11 cellular contexts compared by ENCODE assay signal in genomic region chr9:97986466-97986865, GRCh38. TPM values are rescaled to one million over a fixed set of nuclear protein-coding genes. Genes with fewer than 3 reads are reported as not detected.
A peak's percentile ranks its signal among the peaks of the same experiment; 100 is the strongest.
DNase-seq lines count a peak whose midpoint lies in the region; ATAC-seq and TF ChIP-seq lines count a peak whose summit lies in the region.
"Had no signal": no experiment of that assay in that cellular context is flagged by ENCODE, and none has a peak within 500 bp of the region (broad histone marks: within the 10 kb centered on the region; RNA-seq: fewer than 3 reads in every experiment).

No MANE protein-coding gene starts in this region.

- H3K4me3 Mint-ChIP-seq in CD4-positive, CD25-positive, alpha-beta regulatory T cell: peak overlapping the region; percentile 89 to 95 (median 92)
- H3K4me3 Mint-ChIP-seq in mesothelial cell of epicardium: no peak overlapping the region

- no peaks in the 10 kb centered on the region for H3K36me3 ChIP-seq in CD4-positive, CD25-positive, alpha-beta regulatory T cell (ENCODE audit: control insufficient read depth, insufficient read depth, low read length)
- no peaks in the 10 kb centered on the region for H3K36me3 ChIP-seq in HEK293 (ENCODE audit: control insufficient read depth in 2 of 2, insufficient read depth in 1 of 2, low read length in 2 of 2)
- peaks cover 17% of the 10 kb centered on the region for H3K36me3 ChIP-seq in WERI-Rb-1

- H3K27ac Mint-ChIP-seq in CD4-positive, CD25-positive, alpha-beta regulatory T cell: peak overlapping the region; percentile 73 to 96 (median 92)
- H3K27ac Mint-ChIP-seq in mesothelial cell of epicardium: peak overlapping the region; percentile 33

- no peaks in the 10 kb centered on the region for H3K9me3 Mint-ChIP-seq in CD4-positive, CD25-positive, alpha-beta regulatory T cell
- H3K9me3 Mint-ChIP-seq in mesothelial cell of epicardium: no peaks in the 10 kb centered on the region

- no peak for TF ChIP-seq CTCF in HEK293 (tag by site-specific recombination; IDR thresholded peaks at IDR 0.05)
- no peak for TF ChIP-seq CTCF in WERI-Rb-1 (IDR thresholded peaks at IDR 0.05; ENCODE audit: low read depth, low read length)
- TF ChIP-seq CTCF in mesothelial cell of epicardium (IDR thresholded peaks at IDR 0.05; ENCODE audit: unreplicated experiment): no peak

- peak in 1 of 3 donors; percentile 58 for DNase-seq in CD4-positive, CD25-positive, alpha-beta regulatory T cell
- no peak for DNase-seq in WERI-Rb-1
- DNase-seq in mesothelial cell of epicardium (ENCODE audit: low spot score in 2 of 2, unreplicated experiment in 2 of 2): no peak
- DNase-seq in NCI-H2196 (lab: John Stamatoyannopoulos, UW; ENCODE audit: unreplicated experiment): no peak
- no peak for DNase-seq in NCI-H748 treated with DMSO at 0.1 percent for 48 hours (lab: John Stamatoyannopoulos, UW)
- no peak for DNase-seq in COLO829 (ENCODE audit: low spot score)
- DNase-seq in posterior cingulate gyrus: no peak
- DNase-seq: activated CD8-positive, alpha-beta memory T cell treated with anti-CD3 and anti-CD28 coated beads, Interleukin-2, amount 50 U/mL, for 48 hours; MG63 had no signal

- ATAC-seq in CD4-positive, CD25-positive, alpha-beta regulatory T cell (ENCODE audit: low read depth in 2 of 2): no peak
- ATAC-seq: Right ventricle myocardium inferior had no signal

- POLR2A ChIA-PET in HEK293 (lab: Yijun Ruan, JAX): no interaction called here

- no peaks in the 10 kb centered on the region for H3K9me3 ChIP-seq in CD4-positive, CD25-positive, alpha-beta regulatory T cell (ENCODE audit: control insufficient read depth in 2 of 2, low read length in 2 of 2)
- H3K9me3 ChIP-seq in HEK293 (ENCODE audit: control insufficient read depth, insufficient read depth, low read depth, low read length) (no peaks in the 10 kb centered on the region), WERI-Rb-1 (ENCODE audit: severe bottlenecking) (peaks cover 5% of the 10 kb centered on the region)
- H3K9me3 ChIP-seq: MG63 had no signal

- H3K27me3 Mint-ChIP-seq in CD4-positive, CD25-positive, alpha-beta regulatory T cell: peaks cover 4% of the 10 kb centered on the region
- no peaks in the 10 kb centered on the region for H3K27me3 Mint-ChIP-seq in mesothelial cell of epicardium (ENCODE audit: low read depth)

- H3K27me3 ChIP-seq in CD4-positive, CD25-positive, alpha-beta regulatory T cell (ENCODE audit: control insufficient read depth, insufficient read depth, low read length): no peaks in the 10 kb centered on the region
- no peaks in the 10 kb centered on the region for H3K27me3 ChIP-seq in WERI-Rb-1 (ENCODE audit: insufficient read depth, low read depth, severe bottlenecking)
- H3K27me3 ChIP-seq: MG63 had no signal

- H3K4me3 ChIP-seq in CD4-positive, CD25-positive, alpha-beta regulatory T cell (ENCODE audit: low read depth, low read length): peak overlapping the region; percentile 64
- H3K4me3 ChIP-seq in HEK293 (ENCODE audit: low read depth, low read length) (no peak overlapping the region), WERI-Rb-1 (ENCODE audit: low read depth, low read length) (no peak overlapping the region; the same call in 1 of the 2 replicates)

- H3K36me3 Mint-ChIP-seq in CD4-positive, CD25-positive, alpha-beta regulatory T cell: no peaks in the 10 kb centered on the region
- H3K36me3 Mint-ChIP-seq in mesothelial cell of epicardium: no peaks in the 10 kb centered on the region

- CTCF ChIA-PET in HEK293 (lab: Yijun Ruan, JAX): interaction anchor here (0.5 to 1.9 kb wide), 3 partner anchors 18 to 63 kb away, joined by 3 to 9 read pairs (median 3); no protein-coding TSS in a partner anchor

- H3K27ac ChIP-seq in CD4-positive, CD25-positive, alpha-beta regulatory T cell (ENCODE audit: insufficient read depth, low read length, poor library complexity, severe bottlenecking): no peak overlapping the region
- H3K27ac ChIP-seq in HEK293 (ENCODE audit: extremely low read depth, low read depth, low read length): peak overlapping the region; percentile 100; the same call in 1 of the 2 replicates
- peak overlapping the region; percentile 100 for H3K27ac ChIP-seq in WERI-Rb-1

- intact Hi-C loops in posterior cingulate gyrus (cut with DNase I): loop anchor here (10.0 kb wide), 1 partner anchor 352 kb away; the partner anchor contains the start of genes NCBP1 and TSTD2

- peaks cover 70% of the 10 kb centered on the region for H3K4me1 ChIP-seq in CD4-positive, CD25-positive, alpha-beta regulatory T cell (ENCODE audit: control insufficient read depth, insufficient read depth, low read length, poor library complexity, severe bottlenecking)
- H3K4me1 ChIP-seq in HEK293 (ENCODE audit: control insufficient read depth, insufficient read depth, low read length): peaks cover 11% of the 10 kb centered on the region

- H3K4me1 Mint-ChIP-seq in CD4-positive, CD25-positive, alpha-beta regulatory T cell: peaks cover 50 to 74% (median 61%) of the 10 kb centered on the region in 4 donors
- peaks cover 44% of the 10 kb centered on the region for H3K4me1 Mint-ChIP-seq in mesothelial cell of epicardium

TF ChIP-seq in HEK293, 187 proteins besides CTCF, POLR2A, EP300 and RAD21:
- TF ChIP-seq PRDM1 (tag by site-specific recombination; IDR thresholded peaks at IDR 0.05) (peak; percentile 77), ZBTB1 (tag by site-specific recombination; IDR thresholded peaks at IDR 0.05) (no peak), ZFHX2 (tag by site-specific recombination; conservative IDR thresholded peaks at IDR 0.05) (0 out of 2 replicates have a peak, but pooled peaks have one; percentile 2), ZNF600 (tag by site-specific recombination; IDR thresholded peaks at IDR 0.05) (peak; percentile 32; the same call in 1 of the 2 replicates)

RNA-seq across cellular contexts. Expression of gene ANP32B, which starts 3.3 kb away (rescaled TPM):
- 188 TPM for total RNA-seq in CD4-positive, CD25-positive, alpha-beta regulatory T cell
- polyA plus RNA-seq in CD4-positive, CD25-positive, alpha-beta regulatory T cell: 100 to 1,000 TPM in 1 of 4 donors, 10 to 100 TPM in 3; 83.6 to 101 (median 89.6) TPM
- 137 to 143 TPM (median 139 TPM) in 3 replicates for total RNA-seq in mesothelial cell of epicardium

RNA-seq across cellular contexts. Expression of gene HEMGN, which starts 48.5 kb away (rescaled TPM):
- 3.6 TPM for total RNA-seq in CD4-positive, CD25-positive, alpha-beta regulatory T cell
- 1 to 10 TPM; 1.7 to 7.0 (median 4.7) TPM for polyA plus RNA-seq in CD4-positive, CD25-positive, alpha-beta regulatory T cell
- total RNA-seq in mesothelial cell of epicardium: not detected in 3 replicates
